Comparison of ENCODE assay signal across 1 cellular context in the genomic region with DNA sequence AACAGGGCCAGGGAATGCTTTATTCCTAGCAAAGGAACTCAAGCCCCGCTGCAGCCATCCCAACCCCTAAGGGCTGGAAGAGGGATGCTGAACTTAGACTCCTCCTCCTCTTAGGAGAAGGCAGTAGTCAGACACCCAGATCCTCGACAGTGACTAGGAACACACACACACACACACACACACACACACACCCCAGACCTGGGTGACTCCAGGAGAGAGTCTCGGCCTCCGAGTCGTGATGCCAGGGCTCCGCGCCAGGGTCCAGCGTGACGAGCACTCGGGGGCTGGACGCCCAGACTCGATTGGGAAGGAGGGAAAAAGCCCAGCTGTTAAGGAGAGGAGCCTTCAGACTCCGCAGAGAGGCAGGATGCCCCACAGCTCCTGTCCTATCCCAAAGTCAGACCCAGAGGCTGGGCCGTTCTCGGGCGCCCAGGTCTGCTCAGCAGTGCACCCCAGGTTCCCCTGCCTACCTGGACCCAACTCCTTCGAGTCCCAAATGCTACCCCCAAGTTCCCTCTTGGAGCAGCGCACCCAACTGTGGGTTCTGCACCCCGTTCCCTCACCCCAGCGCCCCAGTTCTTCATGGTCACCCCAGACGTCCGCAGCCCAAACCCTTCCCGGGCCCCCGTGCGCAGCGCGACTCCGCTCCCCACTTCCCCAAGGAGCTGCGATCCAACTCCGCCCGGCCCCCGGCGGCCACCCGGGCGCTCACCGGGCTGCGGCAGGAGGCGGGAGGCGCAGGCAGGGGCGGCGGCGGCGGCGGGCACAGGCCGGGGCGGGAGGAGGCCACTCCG.
TF ChIP-seq lines count a peak whose summit lies in the region.

No MANE protein-coding gene starts in this region.

TF ChIP-seq in GM23338, 12 proteins besides CTCF, POLR2A, EP300 and RAD21 (continued from another document):
- TF ChIP-seq, protein P1, sequence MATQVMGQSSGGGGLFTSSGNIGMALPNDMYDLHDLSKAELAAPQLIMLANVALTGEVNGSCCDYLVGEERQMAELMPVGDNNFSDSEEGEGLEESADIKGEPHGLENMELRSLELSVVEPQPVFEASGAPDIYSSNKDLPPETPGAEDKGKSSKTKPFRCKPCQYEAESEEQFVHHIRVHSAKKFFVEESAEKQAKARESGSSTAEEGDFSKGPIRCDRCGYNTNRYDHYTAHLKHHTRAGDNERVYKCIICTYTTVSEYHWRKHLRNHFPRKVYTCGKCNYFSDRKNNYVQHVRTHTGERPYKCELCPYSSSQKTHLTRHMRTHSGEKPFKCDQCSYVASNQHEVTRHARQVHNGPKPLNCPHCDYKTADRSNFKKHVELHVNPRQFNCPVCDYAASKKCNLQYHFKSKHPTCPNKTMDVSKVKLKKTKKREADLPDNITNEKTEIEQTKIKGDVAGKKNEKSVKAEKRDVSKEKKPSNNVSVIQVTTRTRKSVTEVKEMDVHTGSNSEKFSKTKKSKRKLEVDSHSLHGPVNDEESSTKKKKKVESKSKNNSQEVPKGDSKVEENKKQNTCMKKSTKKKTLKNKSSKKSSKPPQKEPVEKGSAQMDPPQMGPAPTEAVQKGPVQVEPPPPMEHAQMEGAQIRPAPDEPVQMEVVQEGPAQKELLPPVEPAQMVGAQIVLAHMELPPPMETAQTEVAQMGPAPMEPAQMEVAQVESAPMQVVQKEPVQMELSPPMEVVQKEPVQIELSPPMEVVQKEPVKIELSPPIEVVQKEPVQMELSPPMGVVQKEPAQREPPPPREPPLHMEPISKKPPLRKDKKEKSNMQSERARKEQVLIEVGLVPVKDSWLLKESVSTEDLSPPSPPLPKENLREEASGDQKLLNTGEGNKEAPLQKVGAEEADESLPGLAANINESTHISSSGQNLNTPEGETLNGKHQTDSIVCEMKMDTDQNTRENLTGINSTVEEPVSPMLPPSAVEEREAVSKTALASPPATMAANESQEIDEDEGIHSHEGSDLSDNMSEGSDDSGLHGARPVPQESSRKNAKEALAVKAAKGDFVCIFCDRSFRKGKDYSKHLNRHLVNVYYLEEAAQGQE (IDR thresholded peaks at IDR 0.05; ENCODE audit: unreplicated experiment) = no peak
- TF ChIP-seq CREB1 (CRISPR knock-in tag; IDR thresholded peaks at IDR 0.05; ENCODE audit: low read depth) (no peak), EZH2 (IDR thresholded peaks at IDR 0.05; ENCODE audit: low read depth, unreplicated experiment) (no peak)
- TF ChIP-seq, protein P2, sequence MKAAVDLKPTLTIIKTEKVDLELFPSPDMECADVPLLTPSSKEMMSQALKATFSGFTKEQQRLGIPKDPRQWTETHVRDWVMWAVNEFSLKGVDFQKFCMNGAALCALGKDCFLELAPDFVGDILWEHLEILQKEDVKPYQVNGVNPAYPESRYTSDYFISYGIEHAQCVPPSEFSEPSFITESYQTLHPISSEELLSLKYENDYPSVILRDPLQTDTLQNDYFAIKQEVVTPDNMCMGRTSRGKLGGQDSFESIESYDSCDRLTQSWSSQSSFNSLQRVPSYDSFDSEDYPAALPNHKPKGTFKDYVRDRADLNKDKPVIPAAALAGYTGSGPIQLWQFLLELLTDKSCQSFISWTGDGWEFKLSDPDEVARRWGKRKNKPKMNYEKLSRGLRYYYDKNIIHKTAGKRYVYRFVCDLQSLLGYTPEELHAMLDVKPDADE (IDR thresholded peaks at IDR 0.05) = no peak
- TF ChIP-seq, protein P3, sequence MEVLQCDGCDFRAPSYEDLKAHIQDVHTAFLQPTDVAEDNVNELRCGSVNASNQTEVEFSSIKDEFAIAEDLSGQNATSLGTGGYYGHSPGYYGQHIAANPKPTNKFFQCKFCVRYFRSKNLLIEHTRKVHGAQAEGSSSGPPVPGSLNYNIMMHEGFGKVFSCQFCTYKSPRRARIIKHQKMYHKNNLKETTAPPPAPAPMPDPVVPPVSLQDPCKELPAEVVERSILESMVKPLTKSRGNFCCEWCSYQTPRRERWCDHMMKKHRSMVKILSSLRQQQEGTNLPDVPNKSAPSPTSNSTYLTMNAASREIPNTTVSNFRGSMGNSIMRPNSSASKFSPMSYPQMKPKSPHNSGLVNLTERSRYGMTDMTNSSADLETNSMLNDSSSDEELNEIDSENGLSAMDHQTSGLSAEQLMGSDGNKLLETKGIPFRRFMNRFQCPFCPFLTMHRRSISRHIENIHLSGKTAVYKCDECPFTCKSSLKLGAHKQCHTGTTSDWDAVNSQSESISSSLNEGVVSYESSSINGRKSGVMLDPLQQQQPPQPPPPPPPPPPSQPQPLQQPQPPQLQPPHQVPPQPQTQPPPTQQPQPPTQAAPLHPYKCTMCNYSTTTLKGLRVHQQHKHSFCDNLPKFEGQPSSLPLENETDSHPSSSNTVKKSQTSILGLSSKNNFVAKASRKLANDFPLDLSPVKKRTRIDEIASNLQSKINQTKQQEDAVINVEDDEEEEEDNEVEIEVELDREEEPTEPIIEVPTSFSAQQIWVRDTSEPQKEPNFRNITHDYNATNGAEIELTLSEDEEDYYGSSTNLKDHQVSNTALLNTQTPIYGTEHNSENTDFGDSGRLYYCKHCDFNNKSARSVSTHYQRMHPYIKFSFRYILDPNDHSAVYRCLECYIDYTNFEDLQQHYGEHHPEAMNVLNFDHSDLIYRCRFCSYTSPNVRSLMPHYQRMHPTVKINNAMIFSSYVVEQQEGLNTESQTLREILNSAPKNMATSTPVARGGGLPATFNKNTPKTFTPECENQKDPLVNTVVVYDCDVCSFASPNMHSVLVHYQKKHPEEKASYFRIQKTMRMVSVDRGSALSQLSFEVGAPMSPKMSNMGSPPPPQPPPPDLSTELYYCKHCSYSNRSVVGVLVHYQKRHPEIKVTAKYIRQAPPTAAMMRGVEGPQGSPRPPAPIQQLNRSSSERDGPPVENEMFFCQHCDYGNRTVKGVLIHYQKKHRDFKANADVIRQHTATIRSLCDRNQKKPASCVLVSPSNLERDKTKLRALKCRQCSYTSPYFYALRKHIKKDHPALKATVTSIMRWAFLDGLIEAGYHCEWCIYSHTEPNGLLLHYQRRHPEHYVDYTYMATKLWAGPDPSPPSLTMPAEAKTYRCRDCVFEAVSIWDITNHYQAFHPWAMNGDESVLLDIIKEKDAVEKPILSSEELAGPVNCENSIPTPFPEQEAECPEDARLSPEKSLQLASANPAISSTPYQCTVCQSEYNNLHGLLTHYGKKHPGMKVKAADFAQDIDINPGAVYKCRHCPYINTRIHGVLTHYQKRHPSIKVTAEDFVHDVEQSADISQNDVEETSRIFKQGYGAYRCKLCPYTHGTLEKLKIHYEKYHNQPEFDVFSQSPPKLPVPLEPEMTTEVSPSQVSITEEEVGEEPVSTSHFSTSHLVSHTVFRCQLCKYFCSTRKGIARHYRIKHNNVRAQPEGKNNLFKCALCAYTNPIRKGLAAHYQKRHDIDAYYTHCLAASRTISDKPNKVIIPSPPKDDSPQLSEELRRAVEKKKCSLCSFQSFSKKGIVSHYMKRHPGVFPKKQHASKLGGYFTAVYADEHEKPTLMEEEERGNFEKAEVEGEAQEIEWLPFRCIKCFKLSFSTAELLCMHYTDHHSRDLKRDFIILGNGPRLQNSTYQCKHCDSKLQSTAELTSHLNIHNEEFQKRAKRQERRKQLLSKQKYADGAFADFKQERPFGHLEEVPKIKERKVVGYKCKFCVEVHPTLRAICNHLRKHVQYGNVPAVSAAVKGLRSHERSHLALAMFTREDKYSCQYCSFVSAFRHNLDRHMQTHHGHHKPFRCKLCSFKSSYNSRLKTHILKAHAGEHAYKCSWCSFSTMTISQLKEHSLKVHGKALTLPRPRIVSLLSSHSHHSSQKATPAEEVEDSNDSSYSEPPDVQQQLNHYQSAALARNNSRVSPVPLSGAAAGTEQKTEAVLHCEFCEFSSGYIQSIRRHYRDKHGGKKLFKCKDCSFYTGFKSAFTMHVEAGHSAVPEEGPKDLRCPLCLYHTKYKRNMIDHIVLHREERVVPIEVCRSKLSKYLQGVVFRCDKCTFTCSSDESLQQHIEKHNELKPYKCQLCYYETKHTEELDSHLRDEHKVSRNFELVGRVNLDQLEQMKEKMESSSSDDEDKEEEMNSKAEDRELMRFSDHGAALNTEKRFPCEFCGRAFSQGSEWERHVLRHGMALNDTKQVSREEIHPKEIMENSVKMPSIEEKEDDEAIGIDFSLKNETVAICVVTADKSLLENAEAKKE (CRISPR knock-in tag; IDR thresholded peaks at IDR 0.05) = no peak
TF ChIP-seq in GM23338: peak in this region for 0.
